Comparison of ENCODE assay signal across 18 cellular contexts in genomic region chr20:53044296-53044695, GRCh38.
DNase-seq lines count a peak whose midpoint lies in the region; ATAC-seq, FAIRE-seq and TF ChIP-seq lines count a peak whose summit lies in the region.
"Had no signal": no experiment of that assay in that cellular context is flagged by ENCODE, and none has a peak within 500 bp of the region (broad histone marks: within the 10 kb centered on the region; RNA-seq: fewer than 3 reads in every experiment).

No MANE protein-coding gene starts in this region.

- peak overlapping the region; percentile 25 for H3K18ac ChIP-seq in neuronal stem cell (ENCODE audit: low read length)

- H4K20me1 ChIP-seq in HepG2 (ENCODE audit: insufficient read depth, low read length) = no peaks in the 10 kb centered on the region

- H2AK5ac ChIP-seq in neuronal stem cell (ENCODE audit: low read depth, low read length) = no peak overlapping the region

- no peak overlapping the region for H3K4ac ChIP-seq in neuronal stem cell (ENCODE audit: low read length)

- no peaks in the 10 kb centered on the region for H3K79me2 ChIP-seq in HepG2 (ENCODE audit: insufficient read depth, low read length)

- CTCF ChIA-PET in HepG2 (lab: Yijun Ruan, JAX; ENCODE audit: low intra/inter-chr PET ratio, low total read pairs) = no interaction called here

- no peak for DNase-seq in HepG2 (ENCODE audit: low spot score)
- no peak for DNase-seq in right lobe of liver
- DNase-seq in neuronal stem cell (ENCODE audit: low spot score) = no peak
- DNase-seq in NCI-H2029 (lab: John Stamatoyannopoulos, UW) = no peak
- DNase-seq: C1 segment of cervical spinal cord; Calu3; CD4-positive, alpha-beta memory T cell; COR-L47; DMS53; DMS79 treated with DMSO at 0.1 percent for 48 hours; GF-D8; GOT3; HFFc6 had no signal

- H2BK15ac ChIP-seq in neuronal stem cell (ENCODE audit: low read length) = no peak overlapping the region

- POLR2A ChIA-PET in HepG2 (lab: Yijun Ruan, JAX) = no interaction called here

- no peak overlapping the region for H2BK5ac ChIP-seq in neuronal stem cell (ENCODE audit: low read length)

- no peaks in the 10 kb centered on the region for H3K27me3 ChIP-seq in HepG2 (ENCODE audit: control insufficient read depth in 1 of 2, insufficient read depth in 2 of 2, low read length in 2 of 2)
- H3K27me3 ChIP-seq in right lobe of liver = no peaks in the 10 kb centered on the region
- H3K27me3 ChIP-seq in neuronal stem cell (ENCODE audit: control insufficient read depth in 3 of 3, insufficient read depth in 3 of 3, low read depth in 1 of 3, low read length in 3 of 3) = no peaks in the 10 kb centered on the region

- BruUV-seq in HepG2 (replicated peaks; lab: Mats Ljungman, UMichigan) = no TSS peak

- no peak overlapping the region for H2BK120ac ChIP-seq in neuronal stem cell (ENCODE audit: low read depth, low read length)

- no peak overlapping the region for H3K14ac ChIP-seq in neuronal stem cell (ENCODE audit: low read length)

- FAIRE-seq in HepG2 (lab: Jason Lieb, UNC) = no peak
- FAIRE-seq: GM12891, H54 had no signal

- H2AFZ ChIP-seq in HepG2 (ENCODE audit: low read length) (no peak overlapping the region), neuronal stem cell (ENCODE audit: low read length) (no peak overlapping the region)

- H4K8ac ChIP-seq in neuronal stem cell (ENCODE audit: low read depth, low read length) = no peak overlapping the region

- no peak for TF ChIP-seq CTCF in HepG2 (CRISPR knock-in tag; IDR thresholded peaks at IDR 0.05)
- TF ChIP-seq CTCF in right lobe of liver (IDR thresholded peaks at IDR 0.05) = no peak
- no peak for TF ChIP-seq CTCF in VCaP (conservative IDR thresholded peaks at IDR 0.05)

- H3K9ac ChIP-seq in HepG2 (ENCODE audit: insufficient read depth, low read depth, low read length) (no peak overlapping the region), neuronal stem cell (ENCODE audit: low read depth, low read length, poor library complexity) (no peak overlapping the region)

- TF ChIP-seq POLR2A in HepG2 (IDR thresholded peaks at IDR 0.05; ENCODE audit: insufficient read depth in 1 of 2, low read depth in 2 of 2, low read length in 2 of 2) (no peak), right lobe of liver (IDR thresholded peaks at IDR 0.05) (no peak)

- no peak overlapping the region for H3K27ac ChIP-seq in HepG2 (ENCODE audit: extremely low read length, insufficient read depth, low read length)
- H3K27ac ChIP-seq in right lobe of liver = no peak overlapping the region
- H3K27ac ChIP-seq in VCaP = peak overlapping the region; percentile 5; the same call in 1 of the 2 replicates
- no peak overlapping the region for H3K27ac ChIP-seq in neuronal stem cell (replicated peaks; ENCODE audit: low read length)

- H3K4me1 ChIP-seq in HepG2 (ENCODE audit: insufficient read depth, low read length) (peaks cover 6% of the 10 kb centered on the region), right lobe of liver (no peaks in the 10 kb centered on the region), neuronal stem cell (ENCODE audit: control insufficient read depth in 2 of 2, insufficient read depth in 1 of 2, low read depth in 1 of 2, low read length in 2 of 2) (peaks cover 0 to 5% of the 10 kb centered on the region in 2 donors)
- H3K4me1 ChIP-seq: HAP-1 had no signal

- ATAC-seq in HepG2 (no peak), right lobe of liver (no peak), HG03457 (IDR thresholded peaks at IDR 0.05; ENCODE audit: unreplicated experiment) (no peak)

- TF ChIP-seq EP300 in HepG2 (IDR thresholded peaks at IDR 0.05; ENCODE audit: low read depth in 2 of 2, low read length in 2 of 2) = no peak
- no peak for TF ChIP-seq EP300 in HepG2 (CRISPR knock-in tag; IDR thresholded peaks at IDR 0.05; ENCODE audit: borderline replicate concordance)

- H3K4me2 ChIP-seq in HepG2 (ENCODE audit: low read depth, low read length) = no peak overlapping the region
- no peak overlapping the region for H3K4me2 ChIP-seq in neuronal stem cell (ENCODE audit: insufficient read depth, low read length, poor library complexity, severe bottlenecking)

- H3K36me3 ChIP-seq in HepG2 (replicated peaks in 1 of 2; ENCODE audit: control insufficient read depth in 1 of 2, insufficient read depth in 2 of 2, low read length in 2 of 2) (no peaks in the 10 kb centered on the region), right lobe of liver (peaks cover 0 to 2% (median 0%) of the 10 kb centered on the region in 4 donors), neuronal stem cell (replicated peaks in 1 of 2; ENCODE audit: control insufficient read depth in 2 of 2, insufficient read depth in 2 of 2, low read length in 2 of 2) (no peaks in the 10 kb centered on the region)
- H3K36me3 ChIP-seq: HAP-1 had no signal

- H2BK12ac ChIP-seq in neuronal stem cell (ENCODE audit: low read length) = no peak overlapping the region

- WGBS in HepG2 (ENCODE audit: low lambda C conversion rate) = 28% methylated on average over 5 of the region's 5 CpGs
- WGBS in right lobe of liver (ENCODE audit: insufficient coverage, low coverage, low lambda C conversion rate, missing lambda C conversion rate) = 100% methylated on average over 2 of the region's 5 CpGs
- WGBS in neuronal stem cell (ENCODE audit: extremely low coverage in 2 of 2, insufficient read length in 2 of 2, insufficient replicate concordance in 1 of 2), 2 donors = no CpG with 5 or more reads among the region's 5 CpGs

- in situ Hi-C loops in HepG2 (cut with HindIII; ENCODE audit: extremely low pct_ligation_motif_present, low pct_unique_long_range_greater_than_20kb) = no loop called here

- no peaks in the 10 kb centered on the region for H3K9me3 ChIP-seq in HepG2 (ENCODE audit: low read length)
- no peaks in the 10 kb centered on the region for H3K9me3 ChIP-seq in right lobe of liver
- peaks cover 0 to 15% of the 10 kb centered on the region in 2 donors for H3K9me3 ChIP-seq in neuronal stem cell (replicated peaks in 1 of 2; ENCODE audit: control insufficient read depth in 2 of 2, insufficient read depth in 1 of 2, low read depth in 1 of 2, low read length in 2 of 2)
- H3K9me3 ChIP-seq: HAP-1 had no signal

- H3K79me1 ChIP-seq in neuronal stem cell (ENCODE audit: low read depth, low read length) = no peaks in the 10 kb centered on the region

- H3K4me3 ChIP-seq in HepG2 (replicated peaks in 1 of 3; ENCODE audit: insufficient read depth in 1 of 3, low read depth in 2 of 3, low read length in 3 of 3) (no peak overlapping the region), right lobe of liver (no peak overlapping the region), neuronal stem cell (ENCODE audit: low read length in 2 of 2) (no peak overlapping the region)
- H3K4me3 ChIP-seq: HAP-1 had no signal

- intact Hi-C loops in HepG2 (cut with micrococcal nuclease; ENCODE audit: unreplicated experiment) (no loop called here), right lobe of liver (cut with DNase I) (no loop called here)

- no peak overlapping the region for H3K23ac ChIP-seq in neuronal stem cell (ENCODE audit: low read depth, low read length, poor library complexity)

- no peak for TF ChIP-seq RAD21 in HepG2 (CRISPR knock-in tag; IDR thresholded peaks at IDR 0.05)

- no peak overlapping the region for H4K91ac ChIP-seq in neuronal stem cell (ENCODE audit: low read depth, low read length, poor library complexity)

TF ChIP-seq in HepG2, 621 proteins besides CTCF, POLR2A, EP300 and RAD21:
- TF ChIP-seq SRSF1 (optimal IDR thresholded peaks at IDR 0.05; ENCODE audit: low read depth, low read length) = no peak
- TF ChIP-seq MXD4 (CRISPR knock-in tag; IDR thresholded peaks at IDR 0.05) = no peak
- TF ChIP-seq GATAD2A (CRISPR knock-in tag; IDR thresholded peaks at IDR 0.05) = no peak
- TF ChIP-seq SRF (IDR thresholded peaks at IDR 0.05; ENCODE audit: low read depth, low read length) = no peak
- no peak for TF ChIP-seq NR2F1 (CRISPR knock-in tag; IDR thresholded peaks at IDR 0.05)
- no peak for TF ChIP-seq ZNF691 (CRISPR knock-in tag; IDR thresholded peaks at IDR 0.05; ENCODE audit: borderline replicate concordance, low read depth)
- TF ChIP-seq CREB1 (IDR thresholded peaks at IDR 0.05) = peak; percentile 41; the same call in 1 of the 2 replicates
- TF ChIP-seq CREB1 (CRISPR knock-in tag; IDR thresholded peaks at IDR 0.05) = no peak
- no peak for TF ChIP-seq YEATS2 (CRISPR knock-in tag; IDR thresholded peaks at IDR 0.05; ENCODE audit: borderline replicate concordance)
- TF ChIP-seq ZNF768 (CRISPR knock-in tag; IDR thresholded peaks at IDR 0.05) = no peak
